8 cellular contexts compared by ENCODE assay signal in the genomic region with DNA sequence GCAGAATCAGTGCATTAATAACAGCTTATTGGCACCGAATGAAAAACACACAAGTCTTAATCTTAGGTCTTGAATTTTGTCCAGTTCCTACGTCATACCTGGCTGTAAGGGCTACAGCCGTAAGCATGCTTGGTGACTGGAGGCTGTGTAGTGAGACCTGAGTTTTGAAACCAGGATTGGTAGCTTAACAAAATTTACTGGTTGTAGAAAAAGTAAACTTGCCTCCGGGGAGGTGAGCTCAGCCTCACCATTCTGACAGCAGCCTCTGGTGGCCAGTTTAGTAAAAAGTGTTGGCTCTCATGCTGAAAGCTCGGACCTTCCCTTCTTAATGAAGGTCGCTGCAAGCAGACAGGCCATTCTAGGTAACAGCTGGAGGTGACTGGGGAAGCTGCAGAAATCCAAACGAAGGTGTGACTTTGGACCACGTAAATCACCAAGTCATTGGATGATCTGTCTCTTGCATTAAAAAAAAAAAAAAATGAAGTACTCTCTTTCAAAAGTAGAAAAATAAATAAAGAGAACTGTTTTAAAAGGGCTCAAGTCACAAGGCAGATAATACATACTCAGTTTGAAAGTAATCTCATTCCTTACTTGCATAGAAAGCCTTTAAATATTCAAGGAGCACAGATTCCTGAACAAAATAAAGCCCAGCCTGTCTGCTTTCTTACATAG.
A peak's percentile ranks its signal among the peaks of the same experiment; 100 is the strongest.
DNase-seq lines count a peak whose midpoint lies in the region; ATAC-seq and TF ChIP-seq lines count a peak whose summit lies in the region.

No MANE protein-coding gene starts in this region.

- no peak for ATAC-seq in HG03159 (IDR thresholded peaks at IDR 0.05; ENCODE audit: unreplicated experiment)
- ATAC-seq in GM21723 (IDR thresholded peaks at IDR 0.05; ENCODE audit: unreplicated experiment): no peak

- CTCF ChIA-PET in RWPE1 (lab: Yijun Ruan, JAX): interaction anchor here (0.5 to 1.3 kb wide), 10 partner anchors 10 to 420 kb away, joined by 3 to 8 read pairs (median 4); no protein-coding TSS in a partner anchor

- peak overlapping the region; percentile 55 for H3K27ac ChIP-seq in RWPE1

- POLR2A ChIA-PET in RWPE1 (lab: Yijun Ruan, JAX; ENCODE audit: low non-redundant PET): no interaction called here

- TF ChIP-seq CTCF in GM12874 (IDR thresholded peaks at IDR 0.05; ENCODE audit: insufficient read depth, low read depth, low read length) (peak; percentile 24; the same call in 1 of the 2 replicates), RWPE1 (conservative IDR thresholded peaks at IDR 0.05; ENCODE audit: low read depth) (peak; percentile 84)

- DNase-seq in RWPE1 (ENCODE audit: low spot score) (peak; percentile 56), fibroblast of the conjunctiva (ENCODE audit: low read depth) (peak; percentile 31), pons (ENCODE audit: low spot score) (peak; percentile 45), NOMO-1 (lab: John Stamatoyannopoulos, UW; ENCODE audit: unreplicated experiment in 2 of 2) (no peak), NCI-H128 (lab: John Stamatoyannopoulos, UW; ENCODE audit: unreplicated experiment) (no peak)

Comparison
In these comparisons a context has a peak if more than half of its experiments do, and no peak if none do; other contexts are left out.
1. DNase-seq: peak in RWPE1 (single experiment), fibroblast of the conjunctiva (single experiment) and pons (single experiment); none in NOMO-1 (0 of 2) and NCI-H128 (single experiment).